20 cellular contexts compared by ENCODE assay signal in the genomic region with DNA sequence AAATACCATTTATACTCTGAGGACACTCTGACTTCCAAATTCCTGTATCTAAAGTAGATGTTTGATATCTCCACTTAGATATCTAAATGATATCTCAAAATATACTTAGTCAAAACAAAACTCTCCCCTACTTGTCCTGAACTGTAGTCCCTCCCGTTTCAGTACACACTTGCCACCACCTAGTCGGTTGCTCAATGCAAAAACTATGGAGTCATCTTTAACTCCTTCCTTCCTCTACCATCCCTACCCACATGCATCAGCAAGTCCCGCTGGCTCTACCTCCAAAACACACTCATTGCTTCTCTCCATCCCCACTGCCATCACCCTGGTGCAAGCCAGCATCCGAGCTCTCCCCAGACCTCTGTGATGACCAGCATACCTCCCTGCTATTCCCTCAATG. TPM values are rescaled to one million over a fixed set of nuclear protein-coding genes. Genes with fewer than 3 reads are reported as not detected.
DNase-seq lines count a peak whose midpoint lies in the region; ATAC-seq and TF ChIP-seq lines count a peak whose summit lies in the region.
"Had no signal": no experiment of that assay in that cellular context is flagged by ENCODE, and none has a peak within 500 bp of the region (broad histone marks: within the 10 kb centered on the region; RNA-seq: fewer than 3 reads in every experiment).

No MANE protein-coding gene starts in this region.

- no peak overlapping the region for H3K27ac ChIP-seq in hepatocyte
- H3K27ac ChIP-seq: breast epithelium, suprapubic skin had no signal

- ATAC-seq in central memory CD8-positive, alpha-beta T cell (replicated peaks; ENCODE audit: extremely low read depth, poor library complexity, severe bottlenecking): no peak
- no peak for ATAC-seq in naive B cell (ENCODE audit: low read depth in 2 of 2)
- no peak for ATAC-seq in GM18517 (IDR thresholded peaks at IDR 0.05; ENCODE audit: unreplicated experiment)
- ATAC-seq: activated naive CD4-positive, alpha-beta T cell treated with anti-CD3 and anti-CD28 coated beads, Interleukin-2, amount 50 U/mL, for 72 hours; left colon had no signal

- no peak overlapping the region for H3K4me3 ChIP-seq in hepatocyte
- H3K4me3 ChIP-seq: breast epithelium, suprapubic skin had no signal

- H3K36me3 ChIP-seq in hepatocyte (replicated peaks; ENCODE audit: insufficient read depth, low read depth): peaks cover 4% of the 10 kb centered on the region
- H3K36me3 ChIP-seq: breast epithelium had no signal

- no peak overlapping the region for H3K4me3 Mint-ChIP-seq in central memory CD8-positive, alpha-beta T cell
- peak overlapping the region; percentile 38 to 90 (median 78) for H3K4me3 Mint-ChIP-seq in naive B cell
- H3K4me3 Mint-ChIP-seq: HFFc6, nephron progenitor cell had no signal

- peak; percentile 38 for DNase-seq in GF-D8 (lab: John Stamatoyannopoulos, UW)
- DNase-seq in NOMO-1 (lab: John Stamatoyannopoulos, UW; ENCODE audit: unreplicated experiment in 2 of 2): peak; percentile 28 to 43
- no peak for DNase-seq in central memory CD8-positive, alpha-beta T cell (ENCODE audit: low spot score in 2 of 2)
- no peak for DNase-seq in naive B cell
- no peak for DNase-seq in activated CD4-positive, alpha-beta T cell treated with anti-CD3 and anti-CD28 coated beads, Interleukin-2, amount 50 U/mL, for 48 hours
- DNase-seq in activated naive CD4-positive, alpha-beta T cell (lab: John Stamatoyannopoulos, UW): no peak
- no peak for DNase-seq in hepatocyte (ENCODE audit: low spot score)
- DNase-seq: DMS 273 treated with DMSO at 0.1 percent for 48 hours; effector CD4-positive, alpha-beta T cell; HFFc6; KBM-7; left colon; NCI-H1436 treated with DMSO at 0.1 percent for 48 hours; nephron progenitor cell had no signal

- peaks cover 26% of the 10 kb centered on the region for H3K36me3 Mint-ChIP-seq in central memory CD8-positive, alpha-beta T cell (ENCODE audit: insufficient read depth)
- H3K36me3 Mint-ChIP-seq in naive B cell: peaks cover 50% of the 10 kb centered on the region in 2 donors

- H3K4me2 ChIP-seq in hepatocyte: no peak overlapping the region

- peaks cover 62% of the 10 kb centered on the region for H4K20me1 ChIP-seq in hepatocyte (ENCODE audit: insufficient read depth, poor library complexity, severe bottlenecking)

- H3K27me3 ChIP-seq in hepatocyte: no peaks in the 10 kb centered on the region
- H3K27me3 ChIP-seq: breast epithelium, suprapubic skin had no signal

- H3K27me3 Mint-ChIP-seq in central memory CD8-positive, alpha-beta T cell: no peaks in the 10 kb centered on the region
- H3K27me3 Mint-ChIP-seq in naive B cell: no peaks in the 10 kb centered on the region

- no peak for TF ChIP-seq CTCF in hepatocyte (IDR thresholded peaks at IDR 0.05; ENCODE audit: poor library complexity)

- H3K79me2 ChIP-seq in hepatocyte: peaks cover 95% of the 10 kb centered on the region

- H3K9me3 Mint-ChIP-seq in central memory CD8-positive, alpha-beta T cell: no peaks in the 10 kb centered on the region
- H3K9me3 Mint-ChIP-seq in naive B cell: peaks cover 0 to 7% (median 0%) of the 10 kb centered on the region in 7 donors
- H3K9me3 Mint-ChIP-seq: HFFc6, nephron progenitor cell had no signal

- 74% methylated on average over 4 of the region's 4 CpGs for WGBS in hepatocyte (ENCODE audit: low lambda C conversion rate, missing lambda C conversion rate)

- H3K27ac Mint-ChIP-seq in central memory CD8-positive, alpha-beta T cell (ENCODE audit: low read depth): peak overlapping the region; percentile 33
- H3K27ac Mint-ChIP-seq in naive B cell: peak overlapping the region in 5 of 6 donors; percentile 63 to 96 (median 91)
- H3K27ac Mint-ChIP-seq: activated naive CD4-positive, alpha-beta T cell treated with anti-CD3 and anti-CD28 coated beads, Interleukin-2, amount 50 U/mL, for 72 hours; HFFc6; nephron progenitor cell had no signal

- no peaks in the 10 kb centered on the region for H3K4me1 ChIP-seq in hepatocyte (ENCODE audit: insufficient read depth)

- no peak overlapping the region for H2AFZ ChIP-seq in hepatocyte

- no peaks in the 10 kb centered on the region for H3K9me3 ChIP-seq in hepatocyte (ENCODE audit: low read depth)
- H3K9me3 ChIP-seq: breast epithelium, suprapubic skin had no signal

- H3K9me2 ChIP-seq in hepatocyte (replicated peaks; ENCODE audit: insufficient read depth): no peaks in the 10 kb centered on the region

- H3K4me1 Mint-ChIP-seq in central memory CD8-positive, alpha-beta T cell: peaks cover 49% of the 10 kb centered on the region
- peaks cover 73 to 91% (median 90%) of the 10 kb centered on the region in 3 donors for H3K4me1 Mint-ChIP-seq in naive B cell

RNA-seq across cellular contexts. Expression of a gene that starts 13.2 kb away (rescaled TPM):
- polyA plus RNA-seq in naive B cell (ENCODE audit: low read depth in 6 of 6): 100 to 1,000 TPM; 141 to 257 (median 207) TPM
- 39.3 and 41.3 TPM in 2 replicates for total RNA-seq in hepatocyte
- polyA plus RNA-seq in hepatocyte: 38.4 and 42.0 TPM in 2 replicates

RNA-seq across cellular contexts. Expression of a gene that starts 38.3 kb away (rescaled TPM):
- not detected for polyA plus RNA-seq in naive B cell (ENCODE audit: low read depth in 6 of 6)
- not detected in 2 replicates for total RNA-seq in hepatocyte
- not detected in 2 replicates for polyA plus RNA-seq in hepatocyte
- total RNA-seq: activated naive CD4-positive, alpha-beta T cell treated with anti-CD3 and anti-CD28 coated beads, Interleukin-2, amount 50 U/mL, for 72 hours; breast epithelium; HFFc6; left colon; NCI-H460; suprapubic skin; T-helper 1 cell treated with Interleukin-12 subunit alpha and Interleukin-12 subunit beta and Interleukin-4 antibody, amounts not matched to agents 30 ng/mL and 1 ng/mL, for 36 hours had no signal

RNA-seq across cellular contexts. Expression of a gene that starts 52.7 kb away (rescaled TPM):
- polyA plus RNA-seq in naive B cell (ENCODE audit: low read depth in 6 of 6) (not detected), hepatocyte (not detected in 2 replicates)
- total RNA-seq in hepatocyte: not detected in 2 replicates
- total RNA-seq: activated naive CD4-positive, alpha-beta T cell treated with anti-CD3 and anti-CD28 coated beads, Interleukin-2, amount 50 U/mL, for 72 hours; breast epithelium; HFFc6; left colon; NCI-H460; suprapubic skin; T-helper 1 cell treated with Interleukin-12 subunit alpha and Interleukin-12 subunit beta and Interleukin-4 antibody, amounts not matched to agents 30 ng/mL and 1 ng/mL, for 36 hours had no signal

Comparison
In these comparisons a context has a peak if more than half of its experiments do, and no peak if none do; other contexts are left out.
1. DNase-seq: peak in GF-D8 (single experiment) and NOMO-1 (2 of 2); none in central memory CD8-positive, alpha-beta T cell (0 of 2), naive B cell (single experiment), activated CD4-positive, alpha-beta T cell treated with anti-CD3 and anti-CD28 coated beads, Interleukin-2, amount 50 U/mL, for 48 hours (0 of 2), activated naive CD4-positive, alpha-beta T cell (0 of 4) and hepatocyte (single experiment).